In genomic region chr4:8227771-8228318, GRCh38 we compare ENCODE assay signal across 11 cellular contexts. TPM values are rescaled to one million over a fixed set of nuclear protein-coding genes. Genes with fewer than 3 reads are reported as not detected.
DNase-seq lines count a peak whose midpoint lies in the region; ATAC-seq, FAIRE-seq and TF ChIP-seq lines count a peak whose summit lies in the region.
"Had no signal": no experiment of that assay in that cellular context is flagged by ENCODE, and none has a peak within 500 bp of the region (broad histone marks: within the 10 kb centered on the region; RNA-seq: fewer than 3 reads in every experiment).

No MANE protein-coding gene starts in this region.

- DNase-seq in breast epithelium (ENCODE audit: low spot score in 2 of 2): no peak
- no peak for DNase-seq in MCF 10A (ENCODE audit: unreplicated experiment)
- DNase-seq in astrocyte (ENCODE audit: low read depth): no peak
- no peak for DNase-seq in right lobe of liver
- no peak for DNase-seq in suprapubic skin (ENCODE audit: low spot score in 2 of 2)
- no peak for DNase-seq in D721Med (ENCODE audit: insufficient read length, low spot score)
- DNase-seq in activated CD4-positive, alpha-beta memory T cell treated with anti-CD3 and anti-CD28 coated beads for 36 hours: no peak
- DNase-seq: NCI-H2107 had no signal

- H3K27ac ChIP-seq in breast epithelium (peak overlapping the region; percentile 17 to 68), astrocyte (ENCODE audit: low read depth, low read length) (no peak overlapping the region), right lobe of liver (peak overlapping the region in 2 of 3 donors; percentile 29 to 59), suprapubic skin (no peak overlapping the region)
- H3K27ac ChIP-seq: 22Rv1 had no signal

- H3K79me2 ChIP-seq in astrocyte (ENCODE audit: insufficient read depth, low read length): no peaks in the 10 kb centered on the region

- TF ChIP-seq CTCF in breast epithelium (IDR thresholded peaks at IDR 0.05) (no peak), MCF 10A (IDR thresholded peaks at IDR 0.05; ENCODE audit: unreplicated experiment) (no peak), astrocyte (IDR thresholded peaks at IDR 0.05; ENCODE audit: insufficient read depth, low read depth, low read length) (no peak), right lobe of liver (IDR thresholded peaks at IDR 0.05) (no peak), suprapubic skin (IDR thresholded peaks at IDR 0.05) (no peak), D721Med (IDR thresholded peaks at IDR 0.05; ENCODE audit: insufficient read depth, missing control alignments) (no peak)

- no peak for TF ChIP-seq EP300 in suprapubic skin (IDR thresholded peaks at IDR 0.05)

- peak overlapping the region; percentile 21 for H2AFZ ChIP-seq in astrocyte (ENCODE audit: low read depth, low read length)

- H3K9ac ChIP-seq in astrocyte (ENCODE audit: low read length): no peak overlapping the region

- no peak overlapping the region for H3K4me2 ChIP-seq in astrocyte (ENCODE audit: low read length)

- H3K4me3 Mint-ChIP-seq in MCF 10A (ENCODE audit: unreplicated experiment) (no peak overlapping the region), astrocyte (ENCODE audit: unreplicated experiment) (no peak overlapping the region)
- no peak overlapping the region for H3K4me3 Mint-ChIP-seq in activated CD4-positive, alpha-beta memory T cell treated with anti-CD3 and anti-CD28 coated beads for 36 hours
- H3K4me3 Mint-ChIP-seq: activated naive CD8-positive, alpha-beta T cell treated with anti-CD3 and anti-CD28 coated beads, Interleukin-2, amount 50 U/mL, for 24 hours had no signal

- no peak overlapping the region for H3K27ac Mint-ChIP-seq in MCF 10A (ENCODE audit: low read depth, unreplicated experiment)
- H3K27ac Mint-ChIP-seq in astrocyte (ENCODE audit: unreplicated experiment): no peak overlapping the region
- H3K27ac Mint-ChIP-seq in activated CD4-positive, alpha-beta memory T cell treated with anti-CD3 and anti-CD28 coated beads for 36 hours: no peak overlapping the region

- CTCF ChIA-PET in MCF 10A (lab: Yijun Ruan, JAX): interaction anchor here (0.8 to 2.3 kb wide), 6 partner anchors 11 to 173 kb away, joined by 3 to 7 read pairs (median 3); no protein-coding TSS in a partner anchor
- CTCF ChIA-PET in activated CD4-positive, alpha-beta memory T cell treated with anti-CD3 and anti-CD28 coated beads for 36 hours (lab: Charles Lee): interaction anchor here (0.6 to 2.7 kb wide), 3 partner anchors 15 to 1157 kb away, joined by 3 to 11 read pairs (median 6); no protein-coding TSS in a partner anchor

- ATAC-seq in right lobe of liver: no peak
- ATAC-seq in HG02759 (IDR thresholded peaks at IDR 0.05; ENCODE audit: unreplicated experiment): no peak

- H3K4me1 ChIP-seq in breast epithelium (peaks cover 0 to 6% of the 10 kb centered on the region in 2 donors), astrocyte (ENCODE audit: insufficient read depth, low read length) (peaks cover 28% of the 10 kb centered on the region), right lobe of liver (peaks cover 0 to 17% (median 9%) of the 10 kb centered on the region in 4 donors), suprapubic skin (peaks cover 17% of the 10 kb centered on the region)

- POLR2A ChIA-PET in MCF 10A (lab: Yijun Ruan, JAX): no interaction called here
- POLR2A ChIA-PET in activated CD4-positive, alpha-beta memory T cell treated with anti-CD3 and anti-CD28 coated beads for 36 hours (lab: Charles Lee): interaction anchor here (0.7 to 0.8 kb wide), 3 partner anchors 10 to 192 kb away, joined by 3 to 5 read pairs (median 3); no protein-coding TSS in a partner anchor

- H3K27me3 Mint-ChIP-seq in MCF 10A (ENCODE audit: insufficient read depth, unreplicated experiment): no peaks in the 10 kb centered on the region
- H3K27me3 Mint-ChIP-seq in astrocyte (ENCODE audit: low read depth, unreplicated experiment): peaks cover 13% of the 10 kb centered on the region
- no peaks in the 10 kb centered on the region for H3K27me3 Mint-ChIP-seq in activated CD4-positive, alpha-beta memory T cell treated with anti-CD3 and anti-CD28 coated beads for 36 hours

- H3K9me3 Mint-ChIP-seq in MCF 10A (ENCODE audit: unreplicated experiment) (no peaks in the 10 kb centered on the region), astrocyte (ENCODE audit: unreplicated experiment) (no peaks in the 10 kb centered on the region)
- no peaks in the 10 kb centered on the region for H3K9me3 Mint-ChIP-seq in activated CD4-positive, alpha-beta memory T cell treated with anti-CD3 and anti-CD28 coated beads for 36 hours
- H3K9me3 Mint-ChIP-seq: activated naive CD8-positive, alpha-beta T cell treated with anti-CD3 and anti-CD28 coated beads, Interleukin-2, amount 50 U/mL, for 24 hours had no signal

- H3K4me1 Mint-ChIP-seq in MCF 10A (ENCODE audit: insufficient read depth, unreplicated experiment) (no peaks in the 10 kb centered on the region), astrocyte (ENCODE audit: low read depth, unreplicated experiment) (peaks cover 3% of the 10 kb centered on the region)
- H3K4me1 Mint-ChIP-seq in activated CD4-positive, alpha-beta memory T cell treated with anti-CD3 and anti-CD28 coated beads for 36 hours (ENCODE audit: low read depth): peaks cover 25% of the 10 kb centered on the region

- intact Hi-C loops in breast epithelium (cut with DNase I; ENCODE audit: low total_unique reads) (no loop called here), MCF 10A (cut with micrococcal nuclease) (no loop called here), right lobe of liver (cut with DNase I) (no loop called here)
- intact Hi-C loops in activated CD4-positive, alpha-beta memory T cell treated with anti-CD3 and anti-CD28 coated beads for 36 hours (cut with micrococcal nuclease): loop anchor here (1.0 to 2.0 kb wide), 3 partner anchors 29 to 191 kb away; partner anchors contain the start of genes ABLIM2 and SH3TC1

- 93% methylated on average over 3 of the region's 27 CpGs for WGBS in right lobe of liver (ENCODE audit: insufficient coverage, low coverage, low lambda C conversion rate, missing lambda C conversion rate)
- 90% methylated on average over 5 of the region's 27 CpGs for WGBS in suprapubic skin

- no peaks in the 10 kb centered on the region for H3K9me3 ChIP-seq in breast epithelium
- H3K9me3 ChIP-seq in astrocyte (ENCODE audit: insufficient read depth, low read depth, low read length): no peaks in the 10 kb centered on the region
- H3K9me3 ChIP-seq in right lobe of liver: no peaks in the 10 kb centered on the region
- H3K9me3 ChIP-seq in suprapubic skin: no peaks in the 10 kb centered on the region

- peaks cover 16% of the 10 kb centered on the region for H3K36me3 Mint-ChIP-seq in MCF 10A (ENCODE audit: insufficient read depth, unreplicated experiment)
- H3K36me3 Mint-ChIP-seq in astrocyte (ENCODE audit: low read depth, unreplicated experiment): no peaks in the 10 kb centered on the region
- H3K36me3 Mint-ChIP-seq in activated CD4-positive, alpha-beta memory T cell treated with anti-CD3 and anti-CD28 coated beads for 36 hours: peaks cover 20% of the 10 kb centered on the region

- no peaks in the 10 kb centered on the region for H4K20me1 ChIP-seq in astrocyte (ENCODE audit: insufficient read depth, low read length)

- H3K27me3 ChIP-seq in breast epithelium (no peaks in the 10 kb centered on the region), astrocyte (ENCODE audit: insufficient read depth, low read length) (no peaks in the 10 kb centered on the region), right lobe of liver (no peaks in the 10 kb centered on the region), suprapubic skin (no peaks in the 10 kb centered on the region)

- H3K36me3 ChIP-seq in breast epithelium (no peaks in the 10 kb centered on the region), astrocyte (ENCODE audit: insufficient read depth, low read length) (no peaks in the 10 kb centered on the region), right lobe of liver (peaks cover 0 to 20% (median 9%) of the 10 kb centered on the region in 4 donors), suprapubic skin (peaks cover 9% of the 10 kb centered on the region)

- BruUV-seq in MCF 10A (replicated peaks; lab: Mats Ljungman, UMichigan): no TSS peak

- FAIRE-seq in astrocyte (lab: Jason Lieb, UNC) (no peak), D721Med (lab: Jason Lieb, UNC) (no peak)

- H3K4me3 ChIP-seq in breast epithelium (peak overlapping the region in 1 of 3 donors; percentile 35), astrocyte (ENCODE audit: insufficient read depth, low read depth, low read length) (no peak overlapping the region), right lobe of liver (no peak overlapping the region), suprapubic skin (peak overlapping the region; percentile 5)

- TF ChIP-seq POLR2A in breast epithelium (IDR thresholded peaks at IDR 0.05) (no peak), right lobe of liver (IDR thresholded peaks at IDR 0.05) (no peak), suprapubic skin (IDR thresholded peaks at IDR 0.05) (no peak)

RNA-seq across cellular contexts. Expression of gene SH3TC1, which starts 28.8 kb away (rescaled TPM):
- total RNA-seq in breast epithelium: 10 to 100 TPM; 16.4 to 28.8 (median 17.3) TPM
- 20.4 and 28.8 TPM in 2 replicates for total RNA-seq in MCF 10A (2022)
- 1.2 and 1.8 TPM in 2 replicates for total RNA-seq in astrocyte
- total RNA-seq in right lobe of liver: 10 to 100 TPM; 13.2 to 48.0 (median 24.9) TPM
- total RNA-seq in suprapubic skin: 10 to 100 TPM in 2 of 4 donors, 1 to 10 TPM in 2; 6.3 to 15.1 (median 9.9) TPM
- total RNA-seq in activated CD4-positive, alpha-beta memory T cell treated with anti-CD3 and anti-CD28 coated beads for 36 hours: 10 to 100 TPM; 28.5 to 28.8 TPM

RNA-seq across cellular contexts. Expression of gene HTRA3, which starts 41.7 kb away (rescaled TPM):
- total RNA-seq in breast epithelium: 10 to 100 TPM in 2 of 3 donors, 1 to 10 TPM in 1; 8.5 to 53.9 (median 19.7) TPM
- not detected in 2 replicates for total RNA-seq in MCF 10A (2022)
- 35.2 and 60.5 TPM in 2 replicates for total RNA-seq in astrocyte
- 1 to 10 TPM in 3 of 6 experiments, under 1 TPM in 3; 0.32 to 1.6 (median 1.0) TPM for total RNA-seq in right lobe of liver
- total RNA-seq in suprapubic skin: 10 to 100 TPM in 2 of 4 donors, 1 to 10 TPM in 2; 3.3 to 22.5 (median 10.3) TPM
- not detected for total RNA-seq in activated CD4-positive, alpha-beta memory T cell treated with anti-CD3 and anti-CD28 coated beads for 36 hours

Comparison
In these comparisons a context has a peak if more than half of its experiments do, and no peak if none do; other contexts are left out.
1. H3K27ac ChIP-seq: peak in breast epithelium (2 of 2) and right lobe of liver (2 of 3); none in astrocyte (single experiment) and suprapubic skin (single experiment).